In the genomic region with DNA sequence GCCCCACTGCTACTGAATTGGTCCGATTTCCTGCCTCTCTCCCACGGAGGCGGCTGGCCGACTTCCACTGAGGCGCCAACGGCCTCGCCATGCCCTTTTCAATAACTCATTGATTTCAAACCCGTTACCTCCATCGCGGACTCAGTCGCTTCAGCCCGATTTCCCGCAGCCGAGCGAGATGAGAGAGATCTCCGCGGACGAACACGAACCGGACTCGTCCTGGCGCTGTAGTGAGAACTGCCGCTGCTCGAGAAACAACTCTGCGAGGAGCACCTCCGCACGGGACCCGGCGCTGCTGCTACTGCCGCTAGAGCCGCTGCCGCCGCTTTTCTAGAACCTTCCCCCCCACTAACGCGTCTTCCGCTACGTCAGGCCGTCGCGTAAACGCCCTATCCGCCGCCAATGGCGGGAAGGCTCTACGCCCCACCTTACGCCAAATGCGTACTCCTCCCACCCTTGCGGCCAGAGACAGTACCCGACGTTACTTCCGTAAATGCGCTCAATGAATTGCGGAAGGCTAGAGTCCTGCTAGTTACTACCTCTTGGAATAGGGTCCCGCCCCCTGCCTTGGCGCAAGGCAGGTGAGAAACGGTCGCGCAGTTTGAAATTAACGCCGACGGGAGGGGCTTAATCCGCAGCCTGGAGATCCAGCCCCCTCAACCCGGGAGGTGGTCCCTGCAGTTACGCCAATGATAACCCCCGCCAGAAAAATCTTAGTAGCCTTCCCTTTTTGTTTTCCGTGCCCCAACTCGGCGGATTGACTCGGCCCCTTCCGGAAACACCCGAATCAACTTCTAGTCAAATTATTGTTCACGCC, we compare ENCODE assay signal across 1 cellular context.
TF ChIP-seq lines count a peak whose summit lies in the region.

TSS of gene HNRNPA2B1 (minus strand) at position 303 of the 817 bp plus-strand sequence. CDS start at position 134, 169 bp downstream.

TF ChIP-seq in H1, 55 proteins besides CTCF, POLR2A, EP300 and RAD21:
- TF ChIP-seq CHD1 (IDR thresholded peaks at IDR 0.05; ENCODE audit: low read depth, low read length) (peak; percentile 70; the same call in 1 of the 2 replicates), TAF1 (IDR thresholded peaks at IDR 0.05; ENCODE audit: low read depth, low read length) (peak; percentile 99), TCF12 (IDR thresholded peaks at IDR 0.05; ENCODE audit: low read depth, low read length) (0 out of 2 replicates have a peak, but pooled peaks have one; percentile 53), PHF8 (conservative IDR thresholded peaks at IDR 0.05; ENCODE audit: low read depth, low read length) (peak; percentile 96), CEBPB (IDR thresholded peaks at IDR 0.05; ENCODE audit: low read depth, low read length) (no peak), SIX5 (IDR thresholded peaks at IDR 0.05; ENCODE audit: low read depth, low read length) (peak; percentile 54), CHD2 (IDR thresholded peaks at IDR 0.05; ENCODE audit: low read length) (no peak), JUND (IDR thresholded peaks at IDR 0.05; ENCODE audit: low read length) (0 out of 2 replicates have a peak, but pooled peaks have one; percentile 5), CREB1 (IDR thresholded peaks at IDR 0.05) (peak; percentile 93), SP1 (IDR thresholded peaks at IDR 0.05; ENCODE audit: low read depth, low read length) (peak; percentile 29; the same call in 1 of the 2 replicates), NRF1 (IDR thresholded peaks at IDR 0.05; ENCODE audit: low read depth, low read length) (0 out of 2 replicates have a peak, but pooled peaks have one; percentile 5), SP4 (IDR thresholded peaks at IDR 0.05; ENCODE audit: low read length) (peak; percentile 99), GTF2F1 (IDR thresholded peaks at IDR 0.05; ENCODE audit: borderline replicate concordance, low read depth, low read length) (peak; percentile 90), KDM4A (IDR thresholded peaks at IDR 0.05; ENCODE audit: low read depth, low read length, severe bottlenecking) (peak; percentile 0), TBP (IDR thresholded peaks at IDR 0.05; ENCODE audit: low read depth, low read length) (peak; percentile 98), FOSL1 (IDR thresholded peaks at IDR 0.05; ENCODE audit: insufficient read depth, low read depth, low read length) (peak; percentile 99), KDM1A (IDR thresholded peaks at IDR 0.05; ENCODE audit: borderline replicate concordance, low read length) (no peak), POLR2AphosphoS5 (IDR thresholded peaks at IDR 0.05; ENCODE audit: low read depth, low read length) (peak; percentile 98), TAF7 (optimal IDR thresholded peaks at IDR 0.05; ENCODE audit: borderline replicate concordance, low read depth, low read length) (peak; percentile 98), ASH2L (IDR thresholded peaks at IDR 0.05; ENCODE audit: low read length) (peak; percentile 69), EGR1 (IDR thresholded peaks at IDR 0.05; ENCODE audit: borderline replicate concordance, low read depth, low read length) (no peak), SIN3A (conservative IDR thresholded peaks at IDR 0.05 in 1 of 2, IDR thresholded peaks at IDR 0.05 in 1 of 2; ENCODE audit: low read depth in 1 of 2, low read length in 2 of 2) (peak in 1 of 2 experiments; percentile 46; a peak in 1 of 4 replicates), E2F6 (IDR thresholded peaks at IDR 0.05) (no peak)
TF ChIP-seq in H1: peak in this region for 18.
